ENCODE assay signal across 1 cellular context in genomic region chr10:70761031-70761601, GRCh38.
TF ChIP-seq lines count a peak whose summit lies in the region.

No MANE protein-coding gene starts in this region.

TF ChIP-seq in H1, 55 proteins besides CTCF, POLR2A, EP300 and RAD21 (continued from another document):
- TF ChIP-seq ATF2 (IDR thresholded peaks at IDR 0.05; ENCODE audit: low read length) (no peak), ZNF274 (IDR thresholded peaks at IDR 0.05; ENCODE audit: borderline replicate concordance, extremely low read depth, low read length) (no peak), CEBPB (IDR thresholded peaks at IDR 0.05; ENCODE audit: low read depth, low read length) (no peak), GABPA (IDR thresholded peaks at IDR 0.05; ENCODE audit: borderline replicate concordance, insufficient read depth, low read length) (no peak), SIX5 (IDR thresholded peaks at IDR 0.05; ENCODE audit: low read depth, low read length) (no peak), POLR2AphosphoS5 (IDR thresholded peaks at IDR 0.05; ENCODE audit: low read depth, low read length) (no peak), TAF1 (IDR thresholded peaks at IDR 0.05; ENCODE audit: low read depth, low read length) (no peak), SP1 (IDR thresholded peaks at IDR 0.05; ENCODE audit: low read depth, low read length) (no peak), CTBP2 (IDR thresholded peaks at IDR 0.05; ENCODE audit: borderline replicate concordance, insufficient read depth, insufficient read length, low read length) (peak; percentile 72), KDM4A (IDR thresholded peaks at IDR 0.05; ENCODE audit: low read depth, low read length, severe bottlenecking) (no peak), TEAD4 (IDR thresholded peaks at IDR 0.05; ENCODE audit: low read depth, low read length) (peak; percentile 62; the same call in 1 of the 2 replicates), BCL11A (IDR thresholded peaks at IDR 0.05; ENCODE audit: low read depth in 2 of 2, low read length in 2 of 2) (no peak)
- TF ChIP-seq, protein P1, sequence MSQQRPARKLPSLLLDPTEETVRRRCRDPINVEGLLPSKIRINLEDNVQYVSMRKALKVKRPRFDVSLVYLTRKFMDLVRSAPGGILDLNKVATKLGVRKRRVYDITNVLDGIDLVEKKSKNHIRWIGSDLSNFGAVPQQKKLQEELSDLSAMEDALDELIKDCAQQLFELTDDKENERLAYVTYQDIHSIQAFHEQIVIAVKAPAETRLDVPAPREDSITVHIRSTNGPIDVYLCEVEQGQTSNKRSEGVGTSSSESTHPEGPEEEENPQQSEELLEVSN (IDR thresholded peaks at IDR 0.05) = 0 out of 2 replicates have a peak, but pooled peaks have one; percentile 30
- TF ChIP-seq, protein P2, sequence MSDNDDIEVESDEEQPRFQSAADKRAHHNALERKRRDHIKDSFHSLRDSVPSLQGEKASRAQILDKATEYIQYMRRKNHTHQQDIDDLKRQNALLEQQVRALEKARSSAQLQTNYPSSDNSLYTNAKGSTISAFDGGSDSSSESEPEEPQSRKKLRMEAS (IDR thresholded peaks at IDR 0.05) = 0 out of 2 replicates have a peak, but pooled peaks have one; percentile 16
